Comparison of ENCODE assay signal across 10 cellular contexts in the genomic region with DNA sequence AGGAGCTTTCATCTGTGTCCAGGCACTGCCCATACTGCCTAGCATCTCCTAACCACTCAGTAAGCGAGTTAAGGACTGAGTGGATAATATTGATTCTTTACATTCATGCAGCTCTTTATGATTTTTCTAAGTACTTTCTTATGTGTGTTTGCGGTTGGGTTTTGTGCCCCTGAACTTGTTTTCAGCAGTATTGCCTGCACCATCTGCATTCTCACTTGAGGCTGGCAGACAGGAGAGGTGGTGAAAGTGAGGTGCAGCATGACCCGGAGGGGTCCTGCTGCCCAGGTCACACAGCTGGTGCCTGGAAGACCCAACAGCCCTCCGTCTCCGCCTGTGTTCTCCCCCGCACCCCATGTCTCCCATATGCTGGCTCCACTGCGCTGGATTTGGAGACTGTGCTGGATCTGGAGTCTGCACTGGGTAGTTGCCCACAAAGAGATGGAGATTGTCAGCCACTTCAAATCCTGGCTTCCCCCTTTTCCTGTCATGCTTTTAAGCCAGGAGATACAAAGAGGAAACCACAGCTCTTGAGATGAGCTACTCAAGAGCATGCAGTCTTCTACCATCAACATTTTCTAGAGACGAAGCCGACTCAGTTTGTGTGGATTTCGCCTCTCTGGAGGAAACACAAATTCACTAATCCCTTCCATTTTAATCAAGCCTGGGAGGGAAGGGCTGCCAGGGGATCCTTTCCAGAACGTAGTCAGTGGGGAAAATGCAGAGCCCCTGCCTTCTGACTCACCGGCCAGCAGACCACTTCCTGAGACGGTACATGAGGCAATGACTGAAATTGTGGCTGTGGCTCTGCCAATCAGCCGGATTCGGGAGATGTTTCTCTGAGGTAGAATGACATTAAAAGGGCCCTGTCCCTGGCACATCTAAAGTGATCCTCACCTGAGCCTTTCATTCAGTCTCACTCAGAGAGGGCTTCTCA.
DNase-seq lines count a peak whose midpoint lies in the region; ATAC-seq lines count a peak whose summit lies in the region.
"Had no signal": no experiment of that assay in that cellular context is flagged by ENCODE, and none has a peak within 500 bp of the region (broad histone marks: within the 10 kb centered on the region; RNA-seq: fewer than 3 reads in every experiment).

No MANE protein-coding gene starts in this region.

- POLR2A ChIA-PET in activated CD4-positive, alpha-beta T cell treated with anti-CD3 and anti-CD28 coated beads for 36 hours (lab: Charles Lee): no interaction called here

- no peaks in the 10 kb centered on the region for H3K9me3 Mint-ChIP-seq in activated CD4-positive, alpha-beta T cell treated with anti-CD3 and anti-CD28 coated beads for 36 hours (ENCODE audit: low read depth)
- no peaks in the 10 kb centered on the region for H3K9me3 Mint-ChIP-seq in activated CD4-positive, alpha-beta T cell treated with anti-CD3 and anti-CD28 coated beads, Interleukin-2, amount 10 ng/mL, durations not matched to agents 24 days and 14 days
- H3K9me3 Mint-ChIP-seq in stimulated activated naive CD8-positive, alpha-beta T cell treated with anti-CD3 and anti-CD28 coated beads, Interleukin-15, amount 100 ng/mL, for 72 hours: no peaks in the 10 kb centered on the region
- H3K9me3 Mint-ChIP-seq: activated T-cell treated with anti-CD3 and anti-CD28 coated beads, Interleukin-2, amount 50 U/mL, for 24 hours; immature natural killer cell had no signal

- peaks cover 8% of the 10 kb centered on the region for H3K27me3 Mint-ChIP-seq in activated CD4-positive, alpha-beta T cell treated with anti-CD3 and anti-CD28 coated beads for 36 hours
- peaks cover 2% of the 10 kb centered on the region for H3K27me3 Mint-ChIP-seq in activated CD4-positive, alpha-beta T cell treated with anti-CD3 and anti-CD28 coated beads, Interleukin-2, amount 10 ng/mL, durations not matched to agents 24 days and 14 days
- H3K27me3 Mint-ChIP-seq in stimulated activated naive CD8-positive, alpha-beta T cell treated with anti-CD3 and anti-CD28 coated beads, Interleukin-15, amount 100 ng/mL, for 72 hours: peaks cover 27% of the 10 kb centered on the region

- peak; percentile 32 for DNase-seq in activated CD4-positive, alpha-beta T cell treated with anti-CD3 and anti-CD28 coated beads for 36 hours
- no peak for DNase-seq in activated CD4-positive, alpha-beta T cell treated with anti-CD3 and anti-CD28 coated beads, Interleukin-2, amount 10 ng/mL, durations not matched to agents 24 days and 14 days
- DNase-seq in SKM-1 (lab: John Stamatoyannopoulos, UW; ENCODE audit: unreplicated experiment): peak; percentile 54
- DNase-seq in Right ventricle myocardium superior: peak; percentile 58
- DNase-seq in stimulated activated naive CD8-positive, alpha-beta T cell treated with anti-CD3 and anti-CD28 coated beads, Interleukin-15, amount 100 ng/mL, for 72 hours: peak; percentile 7 to 50
- DNase-seq in NK-92 (lab: John Stamatoyannopoulos, UW; ENCODE audit: unreplicated experiment): no peak
- no peak for DNase-seq in NCI-H2196 (lab: John Stamatoyannopoulos, UW; ENCODE audit: unreplicated experiment)
- no peak for DNase-seq in T-helper 9 cell
- DNase-seq: activated T-cell treated with anti-CD3 and anti-CD28 coated beads, Interleukin-2, amount 50 U/mL, for 24 hours; immature natural killer cell had no signal

- ATAC-seq in activated CD4-positive, alpha-beta T cell treated with anti-CD3 and anti-CD28 coated beads for 36 hours: peak; percentile 57
- ATAC-seq in Right ventricle myocardium superior (ENCODE audit: poor library complexity): no peak
- peak; percentile 84 for ATAC-seq in stimulated activated naive CD8-positive, alpha-beta T cell treated with anti-CD3 and anti-CD28 coated beads, Interleukin-15, amount 100 ng/mL, for 72 hours

- intact Hi-C loops in activated CD4-positive, alpha-beta T cell treated with anti-CD3 and anti-CD28 coated beads for 36 hours (cut with DNase I, micrococcal nuclease): no loop called here
- intact Hi-C loops in activated CD4-positive, alpha-beta T cell treated with anti-CD3 and anti-CD28 coated beads, Interleukin-2, amount 10 ng/mL, durations not matched to agents 24 days and 14 days (cut with micrococcal nuclease): no loop called here
- intact Hi-C loops in Right ventricle myocardium superior (cut with DNase I): no loop called here

- no peak overlapping the region for H3K27ac Mint-ChIP-seq in activated CD4-positive, alpha-beta T cell treated with anti-CD3 and anti-CD28 coated beads for 36 hours
- H3K27ac Mint-ChIP-seq in activated CD4-positive, alpha-beta T cell treated with anti-CD3 and anti-CD28 coated beads, Interleukin-2, amount 10 ng/mL, durations not matched to agents 24 days and 14 days: no peak overlapping the region
- peak overlapping the region in 1 of 2 donors; percentile 29 for H3K27ac Mint-ChIP-seq in stimulated activated naive CD8-positive, alpha-beta T cell treated with anti-CD3 and anti-CD28 coated beads, Interleukin-15, amount 100 ng/mL, for 72 hours
- H3K27ac Mint-ChIP-seq: activated T-cell treated with anti-CD3 and anti-CD28 coated beads, Interleukin-2, amount 50 U/mL, for 24 hours; immature natural killer cell had no signal

- no peak overlapping the region for H3K4me3 Mint-ChIP-seq in activated CD4-positive, alpha-beta T cell treated with anti-CD3 and anti-CD28 coated beads for 36 hours
- no peak overlapping the region for H3K4me3 Mint-ChIP-seq in activated CD4-positive, alpha-beta T cell treated with anti-CD3 and anti-CD28 coated beads, Interleukin-2, amount 10 ng/mL, durations not matched to agents 24 days and 14 days
- H3K4me3 Mint-ChIP-seq in stimulated activated naive CD8-positive, alpha-beta T cell treated with anti-CD3 and anti-CD28 coated beads, Interleukin-15, amount 100 ng/mL, for 72 hours: no peak overlapping the region
- H3K4me3 Mint-ChIP-seq: activated T-cell treated with anti-CD3 and anti-CD28 coated beads, Interleukin-2, amount 50 U/mL, for 24 hours; immature natural killer cell had no signal

- H3K36me3 Mint-ChIP-seq in activated CD4-positive, alpha-beta T cell treated with anti-CD3 and anti-CD28 coated beads for 36 hours (ENCODE audit: low read depth): no peaks in the 10 kb centered on the region
- no peaks in the 10 kb centered on the region for H3K36me3 Mint-ChIP-seq in activated CD4-positive, alpha-beta T cell treated with anti-CD3 and anti-CD28 coated beads, Interleukin-2, amount 10 ng/mL, durations not matched to agents 24 days and 14 days (ENCODE audit: low read depth)
- H3K36me3 Mint-ChIP-seq: immature natural killer cell had no signal

- CTCF ChIA-PET in activated CD4-positive, alpha-beta T cell treated with anti-CD3 and anti-CD28 coated beads for 36 hours (lab: Charles Lee): interaction anchor here (0.7 to 0.9 kb wide), 2 partner anchors 10 to 184 kb away, joined by 3 to 4 read pairs; no protein-coding TSS in a partner anchor

- peaks cover 5% of the 10 kb centered on the region for H3K4me1 Mint-ChIP-seq in activated CD4-positive, alpha-beta T cell treated with anti-CD3 and anti-CD28 coated beads for 36 hours
- peaks cover 6% of the 10 kb centered on the region for H3K4me1 Mint-ChIP-seq in activated CD4-positive, alpha-beta T cell treated with anti-CD3 and anti-CD28 coated beads, Interleukin-2, amount 10 ng/mL, durations not matched to agents 24 days and 14 days
- peaks cover 10% of the 10 kb centered on the region for H3K4me1 Mint-ChIP-seq in stimulated activated naive CD8-positive, alpha-beta T cell treated with anti-CD3 and anti-CD28 coated beads, Interleukin-15, amount 100 ng/mL, for 72 hours
- H3K4me1 Mint-ChIP-seq: immature natural killer cell had no signal

Comparison
In these comparisons a context has a peak if more than half of its experiments do, and no peak if none do; other contexts are left out.
1. DNase-seq: peak in activated CD4-positive, alpha-beta T cell treated with anti-CD3 and anti-CD28 coated beads for 36 hours (single experiment), SKM-1 (single experiment), Right ventricle myocardium superior (single experiment) and stimulated activated naive CD8-positive, alpha-beta T cell treated with anti-CD3 and anti-CD28 coated beads, Interleukin-15, amount 100 ng/mL, for 72 hours (2 of 2); none in activated CD4-positive, alpha-beta T cell treated with anti-CD3 and anti-CD28 coated beads, Interleukin-2, amount 10 ng/mL, durations not matched to agents 24 days and 14 days (single experiment), NK-92 (single experiment), NCI-H2196 (single experiment) and T-helper 9 cell (single experiment).